ENCODE assay signal across 6 cellular contexts in genomic region chr14:99348231-99348630, GRCh38.
DNase-seq lines count a peak whose midpoint lies in the region; ATAC-seq, FAIRE-seq and TF ChIP-seq lines count a peak whose summit lies in the region.
"Not testable (repeated sequence)": the region's sequence is repeated elsewhere in the genome, so short reads cannot be mapped to it uniquely, and the experiment has no call there.

No MANE protein-coding gene starts in this region.

- H2BK12ac ChIP-seq in neuronal stem cell (ENCODE audit: low read length), result peak overlapping the region; percentile 51

- not testable (repeated sequence) for H3K27ac Mint-ChIP-seq in chondrocyte (ENCODE audit: unreplicated experiment)
- peak overlapping the region; percentile 81 for H3K27ac Mint-ChIP-seq in mesothelial cell of epicardium

- H3K9me3 Mint-ChIP-seq in chondrocyte (ENCODE audit: low read depth); mesothelial cell of epicardium: not testable (repeated sequence)

- H3K36me3 ChIP-seq in K562 (ENCODE audit: control insufficient read depth, insufficient read depth, low read length); neuronal stem cell (replicated peaks in 1 of 2; ENCODE audit: control insufficient read depth in 2 of 2, insufficient read depth in 2 of 2, low read length in 2 of 2); upper lobe of right lung: not testable (repeated sequence)

- not testable (repeated sequence) for H3K27ac ChIP-seq in K562 (ENCODE audit: extremely low read depth, low read depth, low read length); neuronal stem cell (replicated peaks; ENCODE audit: low read length); upper lobe of right lung

- H4K8ac ChIP-seq in neuronal stem cell (ENCODE audit: low read depth, low read length), result not testable (repeated sequence)

- 0% methylated on average over 6 of the region's 31 CpGs for WGBS in K562 (ENCODE audit: insufficient coverage, low coverage, missing lambda C conversion rate)
- WGBS in neuronal stem cell (ENCODE audit: extremely low coverage in 2 of 2, insufficient read length in 2 of 2, insufficient replicate concordance in 1 of 2), 2 donors, result no CpG with 5 or more reads among the region's 31 CpGs

- not testable (repeated sequence) for H3K36me3 Mint-ChIP-seq in chondrocyte (ENCODE audit: low read depth); mesothelial cell of epicardium

- H4K20me1 ChIP-seq in K562 (replicated peaks; ENCODE audit: control insufficient read depth, insufficient read depth, low read length), result not testable (repeated sequence)

- not testable (repeated sequence) for H3K9ac ChIP-seq in K562 (ENCODE audit: insufficient read depth in 1 of 2, low read depth in 2 of 2, low read length in 2 of 2); neuronal stem cell (ENCODE audit: low read depth, low read length, poor library complexity)

- CTCF ChIA-PET in K562 (lab: Yijun Ruan, JAX; ENCODE audit: low intra/inter-chr PET ratio), result not testable (repeated sequence)

- H3K23ac ChIP-seq in neuronal stem cell (ENCODE audit: low read depth, low read length, poor library complexity), result not testable (repeated sequence)

- H3K18ac ChIP-seq in neuronal stem cell (ENCODE audit: low read length), result peak overlapping the region; percentile 22

- TF ChIP-seq CTCF in K562 (IDR thresholded peaks at IDR 0.05 in 2 of 3, conservative IDR thresholded peaks at IDR 0.05 in 1 of 3; ENCODE audit: insufficient read depth in 2 of 3, low read depth in 1 of 3, low read length in 3 of 3); chondrocyte (IDR thresholded peaks at IDR 0.05); mesothelial cell of epicardium (IDR thresholded peaks at IDR 0.05; ENCODE audit: unreplicated experiment); upper lobe of right lung (IDR thresholded peaks at IDR 0.05): not testable (repeated sequence)

- H2BK120ac ChIP-seq in neuronal stem cell (ENCODE audit: low read depth, low read length), result not testable (repeated sequence)

- in situ Hi-C loops in K562 (cut with MboI), result not testable (repeated sequence)

- TF ChIP-seq POLR2A in K562 (conservative IDR thresholded peaks at IDR 0.05), result not testable (repeated sequence)

- not testable (repeated sequence) for H3K4me2 ChIP-seq in K562 (ENCODE audit: insufficient read depth, low read length); neuronal stem cell (ENCODE audit: insufficient read depth, low read length, poor library complexity, severe bottlenecking)

- H2BK5ac ChIP-seq in neuronal stem cell (ENCODE audit: low read length), result not testable (repeated sequence)

- H3K14ac ChIP-seq in neuronal stem cell (ENCODE audit: low read length), result peak overlapping the region; percentile 1

- not testable (repeated sequence) for DNase-seq in K562 (ENCODE audit: extremely low read depth in 1 of 4, low spot score in 3 of 4); mesothelial cell of epicardium (ENCODE audit: low spot score in 2 of 2, unreplicated experiment in 2 of 2); neuronal stem cell (ENCODE audit: low spot score)
- DNase-seq in chondrocyte (ENCODE audit: low spot score), result peak; percentile 3
- DNase-seq in islet precursor cell, result peak; percentile 4
- DNase-seq in upper lobe of right lung, result peak; percentile 20

- H4K91ac ChIP-seq in neuronal stem cell (ENCODE audit: low read depth, low read length, poor library complexity), result not testable (repeated sequence)

- not testable (repeated sequence) for H3K4ac ChIP-seq in neuronal stem cell (ENCODE audit: low read length)

- H3K79me2 ChIP-seq in K562 (ENCODE audit: control insufficient read depth, insufficient read depth, low read length), result not testable (repeated sequence)

- not testable (repeated sequence) for ATAC-seq in K562, upper lobe of right lung

- H3K4me3 ChIP-seq in K562; neuronal stem cell (ENCODE audit: low read length in 2 of 2); upper lobe of right lung: not testable (repeated sequence)

- H2AK5ac ChIP-seq in neuronal stem cell (ENCODE audit: low read depth, low read length), result not testable (repeated sequence)

- H3K4me1 Mint-ChIP-seq in chondrocyte (ENCODE audit: low read depth), result not testable (repeated sequence)
- peaks cover 30% of the 10 kb centered on the region for H3K4me1 Mint-ChIP-seq in mesothelial cell of epicardium

- H2BK15ac ChIP-seq in neuronal stem cell (ENCODE audit: low read length), result not testable (repeated sequence)

- not testable (repeated sequence) for H3K4me1 ChIP-seq in K562 (replicated peaks in 1 of 2; ENCODE audit: control insufficient read depth in 2 of 2, insufficient read depth in 2 of 2, low read length in 2 of 2); neuronal stem cell (ENCODE audit: control insufficient read depth in 2 of 2, insufficient read depth in 1 of 2, low read depth in 1 of 2, low read length in 2 of 2); upper lobe of right lung

- H2AFZ ChIP-seq in K562 (ENCODE audit: low read depth, low read length); neuronal stem cell (ENCODE audit: low read length): not testable (repeated sequence)

- not testable (repeated sequence) for H3K79me1 ChIP-seq in neuronal stem cell (ENCODE audit: low read depth, low read length)

- H3K27me3 Mint-ChIP-seq in chondrocyte (ENCODE audit: low read depth), result peaks cover 16% of the 10 kb centered on the region
- not testable (repeated sequence) for H3K27me3 Mint-ChIP-seq in mesothelial cell of epicardium (ENCODE audit: low read depth)

- H3K9me3 ChIP-seq in K562 (replicated peaks; ENCODE audit: control insufficient read depth, insufficient read depth, low read depth, low read length); neuronal stem cell (replicated peaks in 1 of 2; ENCODE audit: control insufficient read depth in 2 of 2, insufficient read depth in 1 of 2, low read depth in 1 of 2, low read length in 2 of 2); upper lobe of right lung: not testable (repeated sequence)

- TF ChIP-seq RAD21 in K562 (CRISPR knock-in tag; conservative IDR thresholded peaks at IDR 0.05 in 1 of 2, IDR thresholded peaks at IDR 0.05 in 1 of 2), result not testable (repeated sequence)

- H3K9me1 ChIP-seq in K562 (ENCODE audit: control insufficient read depth, insufficient read depth, low read length), result not testable (repeated sequence)

- not testable (repeated sequence) for FAIRE-seq in K562 (lab: Jason Lieb, UNC)

- POLR2A ChIA-PET in K562 (lab: Yijun Ruan, JAX), result not testable (repeated sequence)

- not testable (repeated sequence) for H3K4me3 Mint-ChIP-seq in chondrocyte (ENCODE audit: unreplicated experiment); mesothelial cell of epicardium

- H3K27me3 ChIP-seq in K562 (ENCODE audit: control insufficient read depth in 2 of 2, insufficient read depth in 2 of 2, low read length in 2 of 2) (peaks cover 7 to 74% of the 10 kb centered on the region in 2 experiments; a peak in 4 of 5 replicates), neuronal stem cell (ENCODE audit: control insufficient read depth in 3 of 3, insufficient read depth in 3 of 3, low read depth in 1 of 3, low read length in 3 of 3) (peaks cover 0 to 21% (median 0%) of the 10 kb centered on the region in 3 experiments)
- H3K27me3 ChIP-seq in upper lobe of right lung, result not testable (repeated sequence)

- TF ChIP-seq EP300 in K562 (IDR thresholded peaks at IDR 0.05; ENCODE audit: low read length), result not testable (repeated sequence)

- not testable (repeated sequence) for BruUV-seq in K562 (replicated peaks; lab: Mats Ljungman, UMichigan)

- intact Hi-C loops in K562 (cut with micrococcal nuclease); upper lobe of right lung (cut with DNase I): not testable (repeated sequence)

TF ChIP-seq in K562, 482 proteins besides CTCF, POLR2A, EP300 and RAD21:
- peak; percentile 94 for TF ChIP-seq ZSCAN29 (IDR thresholded peaks at IDR 0.05)
